Comparison of ENCODE assay signal across 19 cellular contexts in genomic region chr5:74081126-74081525, GRCh38.
"Had no signal": no experiment of that assay in that cellular context is flagged by ENCODE, and none has a peak within 500 bp of the region (broad histone marks: within the 10 kb centered on the region; RNA-seq: fewer than 3 reads in every experiment).

No MANE protein-coding gene starts in this region.

- H2AFZ ChIP-seq: parathyroid adenoma had no signal

- H3K4me3 ChIP-seq: coronary artery, heart right ventricle, psoas muscle, right lobe of liver, suprapubic skin, thyroid gland, upper lobe of left lung, vagina had no signal

- H3K79me2 ChIP-seq: parathyroid adenoma had no signal

- H3K4me1 ChIP-seq: heart right ventricle, psoas muscle, right lobe of liver, suprapubic skin, vagina had no signal

- H3K9ac ChIP-seq: parathyroid adenoma had no signal

- H3K36me3 ChIP-seq: heart right ventricle, right lobe of liver, suprapubic skin, thyroid gland, upper lobe of left lung, vagina had no signal

- H3K9me3 ChIP-seq: heart right ventricle, psoas muscle, right lobe of liver, suprapubic skin, thyroid gland, upper lobe of left lung, vagina had no signal

- ATAC-seq: heart right ventricle; natural killer cell; psoas muscle; right lobe of liver; stimulated activated effector memory CD8-positive, alpha-beta T cell treated with anti-CD3 and anti-CD28 coated beads, Interleukin-12 subunit alpha, Interleukin-12 subunit beta, amount 100 ng/mL, for 72 hours; stimulated activated naive CD8-positive, alpha-beta T cell treated with anti-CD3 and anti-CD28 coated beads, Interleukin-15, Interleukin-2, amounts not matched to agents 100 U/mL and 50 U/mL, for 24 hours had no signal

- H3K27ac ChIP-seq: coronary artery, heart right ventricle, parathyroid adenoma, psoas muscle, right lobe of liver, suprapubic skin, thyroid gland, upper lobe of left lung, vagina had no signal

- DNase-seq: effector CD4-positive, alpha-beta T cell; heart right ventricle; hypothalamus; kidney glomerular epithelial cell; mammary epithelial cell; natural killer cell; psoas muscle; retina; right lobe of liver; stimulated activated CD4-positive, alpha-beta T cell treated with anti-CD3 and anti-CD28 coated beads, Interleukin-4, amount 100 ng/mL, for 1 hour; stimulated activated CD8-positive, alpha-beta memory T cell treated with anti-CD3 and anti-CD28 coated beads, Interleukin-4, amount 100 ng/mL, for 48 hours; stimulated activated naive CD8-positive, alpha-beta T cell treated with anti-CD3 and anti-CD28 coated beads, Interleukin-15, Interleukin-2, amounts not matched to agents 100 U/mL and 50 U/mL, for 24 hours; thyroid gland; upper lobe of left lung had no signal

- H3K27me3 ChIP-seq: right lobe of liver, suprapubic skin, thyroid gland, upper lobe of left lung, vagina had no signal
